32 cellular contexts compared by ENCODE assay signal in the genomic region with DNA sequence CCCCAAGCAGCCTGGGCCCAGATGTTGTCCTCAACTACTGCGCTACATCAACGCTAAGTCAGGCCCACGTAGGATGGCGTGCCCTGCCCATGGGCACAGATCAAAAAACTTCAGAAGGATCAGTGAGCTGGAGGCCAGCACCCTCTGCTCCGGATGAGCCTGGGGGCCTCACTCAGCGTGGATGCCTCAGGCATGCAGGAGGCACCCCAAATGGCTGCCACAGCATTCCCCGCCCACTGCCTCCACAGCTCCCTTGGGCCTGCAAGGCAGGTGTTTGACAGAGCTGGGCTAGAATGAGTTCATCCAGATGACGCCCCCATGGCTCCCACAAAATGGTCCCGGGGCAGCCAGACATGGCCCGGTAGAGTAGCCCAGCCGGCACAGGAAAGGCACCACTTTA. TPM values are rescaled to one million over a fixed set of nuclear protein-coding genes. Genes with fewer than 3 reads are reported as not detected.
"Had no signal": no experiment of that assay in that cellular context is flagged by ENCODE, and none has a peak within 500 bp of the region (broad histone marks: within the 10 kb centered on the region; RNA-seq: fewer than 3 reads in every experiment).

No MANE protein-coding gene starts in this region.

- H3K9me3 Mint-ChIP-seq: natural killer cell; stimulated activated effector memory CD8-positive, alpha-beta T cell treated with anti-CD3 and anti-CD28 coated beads, Interleukin-12 subunit alpha, Interleukin-12 subunit beta, amount 100 ng/mL, for 72 hours had no signal

- H3K9me3 ChIP-seq: esophagus muscularis mucosa, gastroesophageal sphincter, heart left ventricle, left ventricle myocardium inferior, lower lobe of right lung, neutrophil, pancreas, prostate gland, right atrium auricular region, sigmoid colon, stomach, thoracic aorta, tibial nerve, upper lobe of left lung, uterus had no signal

- H3K27ac ChIP-seq: coronary artery, esophagus muscularis mucosa, foreskin keratinocyte, gastroesophageal sphincter, heart left ventricle, hepatocyte, left ventricle myocardium inferior, lower lobe of right lung, neutrophil, pancreas, prostate gland, right atrium auricular region, sigmoid colon, stomach, thoracic aorta, upper lobe of left lung, uterus had no signal

- H3K4me3 Mint-ChIP-seq: natural killer cell; stimulated activated effector memory CD8-positive, alpha-beta T cell treated with anti-CD3 and anti-CD28 coated beads, Interleukin-12 subunit alpha, Interleukin-12 subunit beta, amount 100 ng/mL, for 72 hours had no signal

- H3K36me3 Mint-ChIP-seq: natural killer cell; stimulated activated effector memory CD8-positive, alpha-beta T cell treated with anti-CD3 and anti-CD28 coated beads, Interleukin-12 subunit alpha, Interleukin-12 subunit beta, amount 100 ng/mL, for 72 hours had no signal

- H3K4me3 ChIP-seq: coronary artery, esophagus muscularis mucosa, gastroesophageal sphincter, heart left ventricle, hepatocyte, left ventricle myocardium inferior, lower lobe of right lung, pancreas, prostate gland, right atrium auricular region, sigmoid colon, stomach, thoracic aorta, tibial nerve, upper lobe of left lung, uterus had no signal

- H3K27me3 ChIP-seq: pancreas, right atrium auricular region, upper lobe of left lung, uterus had no signal

- H3K4me1 ChIP-seq: esophagus muscularis mucosa, foreskin keratinocyte, gastroesophageal sphincter, lower lobe of right lung, pancreas, prostate gland, sigmoid colon, upper lobe of left lung, uterus had no signal

- FAIRE-seq: endothelial cell of umbilical vein, islet of Langerhans, pancreas had no signal

- H3K36me3 ChIP-seq: esophagus muscularis mucosa, gastroesophageal sphincter, heart left ventricle, left ventricle myocardium inferior, lower lobe of right lung, neutrophil, pancreas, prostate gland, right atrium auricular region, sigmoid colon, stomach, thoracic aorta, tibial nerve, upper lobe of left lung, uterus had no signal

- H3K79me2 ChIP-seq: hepatocyte had no signal

- H2AFZ ChIP-seq: hepatocyte had no signal

- ATAC-seq: foreskin keratinocyte; gastroesophageal sphincter; heart left ventricle; left colon; lower lobe of right lung; natural killer cell; pancreas; stimulated activated effector memory CD8-positive, alpha-beta T cell treated with anti-CD3 and anti-CD28 coated beads, Interleukin-12 subunit alpha, Interleukin-12 subunit beta, amount 100 ng/mL, for 72 hours had no signal

- DNase-seq: dermis blood vessel endothelial cell; effector memory CD4-positive, alpha-beta T cell; foreskin keratinocyte; left colon; left ventricle myocardium inferior; lower lobe of right lung; natural killer cell; pancreas; sigmoid colon; stimulated activated CD4-positive, alpha-beta T cell treated with anti-CD3 and anti-CD28 coated beads, Interleukin-2, amount 100 ng/mL, for 24 hours; stimulated activated CD4-positive, alpha-beta T cell treated with anti-CD3 and anti-CD28 coated beads, Interleukin-4, amount 100 ng/mL, for 24 hours; stimulated activated naive CD4-positive, alpha-beta T cell treated with Interleukin-2 at 50 U/mL for 16 hours; stomach; upper lobe of left lung; uterus had no signal

- H3K27ac Mint-ChIP-seq: natural killer cell; stimulated activated effector memory CD8-positive, alpha-beta T cell treated with anti-CD3 and anti-CD28 coated beads, Interleukin-12 subunit alpha, Interleukin-12 subunit beta, amount 100 ng/mL, for 72 hours had no signal

- H3K4me2 ChIP-seq: hepatocyte had no signal

- H3K4me1 Mint-ChIP-seq: natural killer cell; stimulated activated effector memory CD8-positive, alpha-beta T cell treated with anti-CD3 and anti-CD28 coated beads, Interleukin-12 subunit alpha, Interleukin-12 subunit beta, amount 100 ng/mL, for 72 hours had no signal

RNA-seq across cellular contexts. Expression of a gene that starts 7.1 kb away (rescaled TPM):
- total RNA-seq: dermis blood vessel endothelial cell, endothelial cell of umbilical vein, epithelial cell of proximal tubule, fibroblast of lung, foreskin keratinocyte, kidney epithelial cell, left ventricle myocardium inferior, mononuclear cell, natural killer cell, thoracic aorta had no signal
- polyA plus RNA-seq: endothelial cell of umbilical vein, fibroblast of lung, foreskin keratinocyte had no signal
